In the genomic region with DNA sequence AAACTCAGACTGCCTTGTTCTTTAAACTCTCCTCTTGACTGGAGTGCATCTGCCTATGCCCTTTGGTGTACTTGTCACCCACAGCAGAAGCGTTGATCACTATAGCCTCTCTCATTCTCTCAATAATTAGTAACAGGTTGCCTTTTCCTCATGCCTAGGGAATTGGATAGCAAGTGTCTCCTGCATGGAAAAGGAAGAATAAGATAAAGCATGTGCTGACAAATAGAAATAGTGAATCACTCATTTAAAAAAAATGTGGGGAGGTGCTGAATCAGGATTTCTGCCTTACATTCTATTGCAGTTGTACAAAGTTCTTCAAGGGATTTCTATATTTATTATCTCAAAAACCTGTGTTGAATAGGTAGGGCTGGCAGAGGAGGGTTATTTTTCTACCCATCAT, we compare ENCODE assay signal across 22 cellular contexts.
DNase-seq lines count a peak whose midpoint lies in the region; ATAC-seq, FAIRE-seq and TF ChIP-seq lines count a peak whose summit lies in the region.
"Had no signal": no experiment of that assay in that cellular context is flagged by ENCODE, and none has a peak within 500 bp of the region (broad histone marks: within the 10 kb centered on the region; RNA-seq: fewer than 3 reads in every experiment).

No MANE protein-coding gene starts in this region.

- H3K27ac ChIP-seq in tibial nerve: no peak overlapping the region
- no peak overlapping the region for H3K27ac ChIP-seq in vagina
- H3K27ac ChIP-seq: esophagus muscularis mucosa, prostate gland, SJSA1, thyroid gland had no signal

- POLR2A ChIA-PET in BJ (lab: Charles Lee): no interaction called here

- FAIRE-seq in bronchial epithelial cell (lab: Jason Lieb, UNC): no peak

- H3K4me3 ChIP-seq in BJ (ENCODE audit: low read depth, low read length): no peak overlapping the region
- no peak overlapping the region for H3K4me3 ChIP-seq in bronchial epithelial cell (ENCODE audit: low read depth, low read length)
- H3K4me3 ChIP-seq in tibial nerve: no peak overlapping the region
- no peak overlapping the region for H3K4me3 ChIP-seq in vagina
- H3K4me3 ChIP-seq: esophagus muscularis mucosa, mucosa of descending colon, prostate gland, SJSA1, thyroid gland had no signal

- H3K27me3 ChIP-seq in BJ (ENCODE audit: control insufficient read depth, insufficient read depth, low read length): no peaks in the 10 kb centered on the region
- no peaks in the 10 kb centered on the region for H3K27me3 ChIP-seq in bronchial epithelial cell (ENCODE audit: control insufficient read depth, insufficient read depth, low read length)
- no peaks in the 10 kb centered on the region for H3K27me3 ChIP-seq in tibial nerve
- H3K27me3 ChIP-seq in vagina: no peaks in the 10 kb centered on the region
- H3K27me3 ChIP-seq: esophagus muscularis mucosa, SJSA1, thyroid gland had no signal

- no peaks in the 10 kb centered on the region for H3K9me3 ChIP-seq in tibial nerve
- no peaks in the 10 kb centered on the region for H3K9me3 ChIP-seq in vagina
- H3K9me3 ChIP-seq: Caco-2, esophagus muscularis mucosa, mucosa of descending colon, prostate gland, SJSA1, thyroid gland had no signal

- H3K4me1 ChIP-seq in tibial nerve: no peaks in the 10 kb centered on the region
- no peaks in the 10 kb centered on the region for H3K4me1 ChIP-seq in vagina
- H3K4me1 ChIP-seq: Caco-2, esophagus muscularis mucosa, prostate gland, thyroid gland had no signal

- TF ChIP-seq POLR2A in tibial nerve (IDR thresholded peaks at IDR 0.05) (no peak), vagina (IDR thresholded peaks at IDR 0.05) (no peak)

- peak; percentile 31 for DNase-seq in BJ (ENCODE audit: low read depth)
- peak; percentile 56 for DNase-seq in M059J (ENCODE audit: low read depth)
- peak; percentile 81 for DNase-seq in bronchial epithelial cell (ENCODE audit: low read depth)
- DNase-seq in iris pigment epithelial cell (ENCODE audit: low read depth): peak; percentile 10
- no peak for DNase-seq in tibial nerve (ENCODE audit: low spot score in 2 of 2)
- no peak for DNase-seq in vagina (ENCODE audit: extremely low spot score in 2 of 2)
- DNase-seq: activated CD4-positive, alpha-beta T cell treated with anti-CD3 and anti-CD28 coated beads, Interleukin-2, amount 10 ng/mL, durations not matched to agents 7 days and 5 days; activated naive CD8-positive, alpha-beta T cell treated with anti-CD3 and anti-CD28 coated beads for 36 hours; Caco-2; dermis blood vessel endothelial cell; immature natural killer cell; mucosa of descending colon; NCI-H748 treated with DMSO at 0.1 percent for 48 hours; stimulated activated CD4-positive, alpha-beta T cell treated with anti-CD3 and anti-CD28 coated beads, Interleukin-2, amount 100 ng/mL, for 24 hours; stimulated activated naive CD4-positive, alpha-beta T cell treated with Interleukin-2 at 50 U/mL for 16 hours; T-helper 17 cell; thyroid gland had no signal

- H3K36me3 ChIP-seq in BJ (ENCODE audit: control insufficient read depth, insufficient read depth, low read length): no peaks in the 10 kb centered on the region
- H3K36me3 ChIP-seq in bronchial epithelial cell (ENCODE audit: control insufficient read depth, insufficient read depth, low read length): no peaks in the 10 kb centered on the region
- no peaks in the 10 kb centered on the region for H3K36me3 ChIP-seq in tibial nerve
- H3K36me3 ChIP-seq in vagina: no peaks in the 10 kb centered on the region
- H3K36me3 ChIP-seq: esophagus muscularis mucosa, prostate gland, SJSA1, thyroid gland had no signal

- TF ChIP-seq CTCF in BJ (IDR thresholded peaks at IDR 0.05; ENCODE audit: insufficient read depth, low read depth, low read length) (no peak), bronchial epithelial cell (IDR thresholded peaks at IDR 0.05; ENCODE audit: insufficient read depth, low read length, severe bottlenecking) (no peak), tibial nerve (IDR thresholded peaks at IDR 0.05) (no peak), vagina (IDR thresholded peaks at IDR 0.05) (no peak)

- CTCF ChIA-PET in BJ (lab: Yijun Ruan, JAX): interaction anchor here (1.5 kb wide), 1 partner anchor 17 kb away, joined by 4 read pairs; no protein-coding TSS in a partner anchor

- 85 to 86% methylated on average over 1 of the region's 1 CpG for WGBS in tibial nerve, 2 donors

- intact Hi-C loops in vagina (cut with DNase I): no loop called here

- ATAC-seq in GM19351 (IDR thresholded peaks at IDR 0.05; ENCODE audit: unreplicated experiment) (no peak), HG03139 (IDR thresholded peaks at IDR 0.05; ENCODE audit: unreplicated experiment) (no peak)
- ATAC-seq: mucosa of descending colon, T-helper 17 cell had no signal

- TF ChIP-seq EP300 in tibial nerve (IDR thresholded peaks at IDR 0.05): no peak

Comparison
In these comparisons a context has a peak if more than half of its experiments do, and no peak if none do; other contexts are left out.
1. DNase-seq: peak in BJ (single experiment), M059J (single experiment), bronchial epithelial cell (single experiment) and iris pigment epithelial cell (single experiment); none in tibial nerve (0 of 2) and vagina (0 of 2).